ENCODE assay signal across 9 cellular contexts in the genomic region with DNA sequence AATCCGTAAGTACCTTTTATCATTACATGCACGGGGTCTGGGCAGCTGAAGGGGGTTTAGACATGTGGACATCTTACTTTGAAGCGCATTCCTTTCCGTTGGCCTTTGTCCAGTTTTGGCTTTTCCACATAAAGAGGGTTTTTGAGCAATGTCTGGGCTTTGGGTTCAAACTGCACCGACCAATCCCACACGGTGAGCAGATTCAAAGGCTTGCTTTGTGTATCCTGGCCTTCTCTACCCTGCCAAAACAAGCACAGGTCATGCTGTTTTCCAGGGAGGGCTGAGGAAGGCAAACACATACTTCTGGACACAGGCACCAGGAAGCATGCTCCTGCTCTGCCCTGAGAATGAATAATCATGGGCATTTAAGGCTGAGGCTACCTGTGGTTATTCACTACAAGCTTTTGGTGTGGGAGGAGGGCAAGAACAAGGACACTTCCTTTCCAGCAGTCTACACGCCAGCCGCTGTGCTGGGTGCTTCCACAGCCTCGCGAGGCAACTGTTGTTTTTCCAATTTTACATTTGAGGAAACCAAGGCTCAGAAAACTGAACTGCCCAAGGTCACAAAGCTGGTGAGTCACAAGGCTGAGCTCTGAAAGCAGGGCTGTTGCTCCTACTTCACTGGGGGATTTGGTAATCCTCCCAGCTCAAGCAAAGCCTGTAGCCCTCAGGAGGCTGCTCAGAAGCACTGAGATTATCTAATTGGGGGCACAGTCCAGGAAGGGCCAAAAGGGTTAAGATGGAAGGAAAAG. TPM values are rescaled to one million over a fixed set of nuclear protein-coding genes. Genes with fewer than 3 reads are reported as not detected.
DNase-seq lines count a peak whose midpoint lies in the region; ATAC-seq and TF ChIP-seq lines count a peak whose summit lies in the region.
"Had no signal": no experiment of that assay in that cellular context is flagged by ENCODE, and none has a peak within 500 bp of the region (broad histone marks: within the 10 kb centered on the region; RNA-seq: fewer than 3 reads in every experiment).

No MANE protein-coding gene starts in this region.

- no peaks in the 10 kb centered on the region for H3K9me3 ChIP-seq in CD4-positive, alpha-beta T cell (ENCODE audit: control insufficient read depth, low read length)
- no peaks in the 10 kb centered on the region for H3K9me3 ChIP-seq in BE2C

- DNase-seq in CD4-positive, alpha-beta T cell = no peak
- DNase-seq in NOMO-1 (lab: John Stamatoyannopoulos, UW; ENCODE audit: unreplicated experiment in 2 of 2) = peak; percentile 82 to 91
- peak; percentile 55 for DNase-seq in epithelial cell of proximal tubule (ENCODE audit: low read depth)
- DNase-seq in neural crest cell (ENCODE audit: low read depth, low spot score) = no peak
- no peak for DNase-seq in activated CD4-positive, CD25-positive, alpha-beta regulatory T cell (lab: John Stamatoyannopoulos, UW)
- no peak for DNase-seq in foreskin keratinocyte
- no peak for DNase-seq in BE2C
- DNase-seq in DMS153 treated with DMSO at 0.1 percent for 48 hours (lab: John Stamatoyannopoulos, UW; ENCODE audit: unreplicated experiment) = no peak
- DNase-seq: T-helper 17 cell had no signal

- peak overlapping the region; percentile 9 for H3K27ac Mint-ChIP-seq in CD4-positive, alpha-beta T cell
- peak overlapping the region; percentile 25 for H3K27ac Mint-ChIP-seq in neural crest cell (ENCODE audit: unreplicated experiment)
- H3K27ac Mint-ChIP-seq: T-helper 17 cell had no signal

- POLR2A ChIA-PET in CD4-positive, alpha-beta T cell (lab: Charles Lee) = no interaction called here

- H3K9me3 Mint-ChIP-seq in CD4-positive, alpha-beta T cell = no peaks in the 10 kb centered on the region
- no peaks in the 10 kb centered on the region for H3K9me3 Mint-ChIP-seq in neural crest cell

- no peak for TF ChIP-seq CTCF in CD4-positive, alpha-beta T cell (IDR thresholded peaks at IDR 0.05)
- TF ChIP-seq CTCF in epithelial cell of proximal tubule (conservative IDR thresholded peaks at IDR 0.05; ENCODE audit: low read depth, low read length) (no peak), neural crest cell (conservative IDR thresholded peaks at IDR 0.05) (no peak), foreskin keratinocyte (conservative IDR thresholded peaks at IDR 0.05) (no peak), BE2C (IDR thresholded peaks at IDR 0.05; ENCODE audit: low read depth, low read length) (no peak)

- no peak for ATAC-seq in CD4-positive, alpha-beta T cell (ENCODE audit: poor library complexity)
- ATAC-seq in foreskin keratinocyte = no peak
- ATAC-seq: T-helper 17 cell had no signal

- H3K4me1 ChIP-seq in foreskin keratinocyte (no peaks in the 10 kb centered on the region), BE2C (no peaks in the 10 kb centered on the region)

- H3K27me3 Mint-ChIP-seq in CD4-positive, alpha-beta T cell = no peaks in the 10 kb centered on the region
- H3K27me3 Mint-ChIP-seq in neural crest cell (ENCODE audit: low read depth) = no peaks in the 10 kb centered on the region
- H3K27me3 Mint-ChIP-seq: T-helper 17 cell had no signal

- H3K4me1 Mint-ChIP-seq in CD4-positive, alpha-beta T cell (ENCODE audit: low read depth) = peaks cover 5% of the 10 kb centered on the region
- peaks cover 19% of the 10 kb centered on the region for H3K4me1 Mint-ChIP-seq in neural crest cell

- peaks cover 75% of the 10 kb centered on the region for H3K36me3 Mint-ChIP-seq in CD4-positive, alpha-beta T cell (ENCODE audit: low read depth)
- peaks cover 15% of the 10 kb centered on the region for H3K36me3 Mint-ChIP-seq in neural crest cell (ENCODE audit: low read depth)

- no peaks in the 10 kb centered on the region for H3K27me3 ChIP-seq in CD4-positive, alpha-beta T cell (ENCODE audit: control insufficient read depth, insufficient read depth, low read length)
- H3K27me3 ChIP-seq in foreskin keratinocyte (no peaks in the 10 kb centered on the region), BE2C (no peaks in the 10 kb centered on the region)

- H3K4me3 Mint-ChIP-seq in CD4-positive, alpha-beta T cell = no peak overlapping the region
- H3K4me3 Mint-ChIP-seq in neural crest cell = no peak overlapping the region
- H3K4me3 Mint-ChIP-seq: T-helper 17 cell had no signal

- H3K27ac ChIP-seq in CD4-positive, alpha-beta T cell (ENCODE audit: low read depth, low read length) = no peak overlapping the region
- no peak overlapping the region for H3K27ac ChIP-seq in foreskin keratinocyte

- peaks cover 14% of the 10 kb centered on the region; the same call in 1 of the 2 replicates for H3K36me3 ChIP-seq in BE2C

- CTCF ChIA-PET in CD4-positive, alpha-beta T cell (lab: Charles Lee) = no interaction called here

- intact Hi-C loops in CD4-positive, alpha-beta T cell (cut with DNase I, micrococcal nuclease) = loop anchor here (2.0 to 10.0 kb wide), 5 partner anchors 59 to 381 kb away; a partner anchor contains a TSS

- H3K4me3 ChIP-seq in epithelial cell of proximal tubule (ENCODE audit: low read depth, low read length) (no peak overlapping the region), BE2C (ENCODE audit: low read depth, low read length) (no peak overlapping the region)

RNA-seq across cellular contexts. Expression of a gene that starts 59.8 kb away (rescaled TPM):
- total RNA-seq in CD4-positive, alpha-beta T cell = 10 to 100 TPM; 52.0 to 55.4 TPM
- total RNA-seq in epithelial cell of proximal tubule (65.0 and 83.8 TPM in 2 replicates), neural crest cell (61.7 and 62.9 TPM in 2 replicates), foreskin keratinocyte (41.6 and 45.4 TPM in 2 replicates)
- 20.4 and 25.4 TPM in 2 replicates for polyA plus RNA-seq in foreskin keratinocyte
- 83.1 TPM for polyA plus RNA-seq in BE2C (2012; ENCODE audit: insufficient read depth, insufficient read length, low read depth)

Comparison
In these comparisons a context has a peak if more than half of its experiments do, and no peak if none do; other contexts are left out.
1. DNase-seq: peak in NOMO-1 (2 of 2) and epithelial cell of proximal tubule (single experiment); none in CD4-positive, alpha-beta T cell (0 of 10), neural crest cell (single experiment), activated CD4-positive, CD25-positive, alpha-beta regulatory T cell (0 of 4), foreskin keratinocyte (0 of 2), BE2C (single experiment) and DMS153 treated with DMSO at 0.1 percent for 48 hours (single experiment).